In genomic region chr22:43080661-43081060, GRCh38 we compare ENCODE assay signal across 8 cellular contexts. TPM values are rescaled to one million over a fixed set of nuclear protein-coding genes. Genes with fewer than 3 reads are reported as not detected.
DNase-seq lines count a peak whose midpoint lies in the region; ATAC-seq and TF ChIP-seq lines count a peak whose summit lies in the region.
"Not testable (repeated sequence)": the region's sequence is repeated elsewhere in the genome, so short reads cannot be mapped to it uniquely, and the experiment has no call there.

No MANE protein-coding gene starts in this region.

- H3K4me3 Mint-ChIP-seq in Calu3 (ENCODE audit: low read depth, unreplicated experiment): not testable (repeated sequence)

- POLR2A ChIA-PET in HCT116 (lab: Charles Lee): not testable (repeated sequence)
- POLR2A ChIA-PET in RWPE1 (lab: Yijun Ruan, JAX; ENCODE audit: low non-redundant PET): interaction anchor here (0.6 kb wide), 1 partner anchor 214 kb away, joined by 3 read pairs; no protein-coding TSS in a partner anchor

- H3K4me1 Mint-ChIP-seq in Calu3 (ENCODE audit: low read depth, unreplicated experiment): peaks cover 22% of the 10 kb centered on the region

- TF ChIP-seq POLR2A in HCT116 (IDR thresholded peaks at IDR 0.05; ENCODE audit: borderline replicate concordance, extremely low read depth, insufficient read depth, insufficient read length): not testable (repeated sequence)
- TF ChIP-seq POLR2A in thyroid gland (IDR thresholded peaks at IDR 0.05): peak in 1 of 2 donors; percentile 22

- DNase-seq in Calu3 (peak; percentile 37), M059J (ENCODE audit: low read depth) (peak; percentile 72), RWPE1 (ENCODE audit: low spot score) (peak; percentile 57), colonic mucosa (peak; percentile 51), kidney epithelial cell (ENCODE audit: low read depth) (peak; percentile 31), mucosa of gallbladder (ENCODE audit: low spot score) (peak; percentile 25), thyroid gland (peak; percentile 71 to 74)
- not testable (repeated sequence) for DNase-seq in HCT116 (ENCODE audit: low read depth, low spot score)

- H3K9me3 Mint-ChIP-seq in Calu3 (ENCODE audit: low read depth, unreplicated experiment): not testable (repeated sequence)

- not testable (repeated sequence) for H3K9ac ChIP-seq in HCT116 (ENCODE audit: low read length); colonic mucosa (ENCODE audit: low read depth in 2 of 2, low read length in 2 of 2)

- 25 to 47% methylated on average over 2 of the region's 2 CpGs for WGBS in thyroid gland, 2 donors

- H4K20me1 ChIP-seq in HCT116 (ENCODE audit: insufficient read depth): not testable (repeated sequence)

- not testable (repeated sequence) for H3K27me3 Mint-ChIP-seq in Calu3 (ENCODE audit: unreplicated experiment)

- ATAC-seq in HCT116: peak; percentile 49

- not testable (repeated sequence) for H3K9me2 ChIP-seq in HCT116 (ENCODE audit: insufficient read depth)

- BruUV-seq in Calu3 (replicated peaks; lab: Mats Ljungman, UMichigan); HCT116 (replicated peaks; lab: Mats Ljungman, UMichigan): not testable (repeated sequence)

- H2AFZ ChIP-seq in HCT116 (ENCODE audit: low read depth, low read length, poor library complexity, severe bottlenecking): not testable (repeated sequence)

- H3K27ac Mint-ChIP-seq in Calu3 (ENCODE audit: unreplicated experiment): peak overlapping the region; percentile 4

- TF ChIP-seq CTCF in Calu3 (IDR thresholded peaks at IDR 0.05; ENCODE audit: unreplicated experiment); HCT116 (IDR thresholded peaks at IDR 0.05 in 2 of 3, conservative IDR thresholded peaks at IDR 0.05 in 1 of 3; ENCODE audit: borderline replicate concordance in 1 of 3, insufficient read depth in 1 of 3, low read depth in 2 of 3, low read length in 2 of 3); RWPE1 (conservative IDR thresholded peaks at IDR 0.05; ENCODE audit: low read depth); colonic mucosa (IDR thresholded peaks at IDR 0.05); kidney epithelial cell (IDR thresholded peaks at IDR 0.05; ENCODE audit: insufficient read depth, low read length, poor library complexity, severe bottlenecking); thyroid gland (IDR thresholded peaks at IDR 0.05): not testable (repeated sequence)

- not testable (repeated sequence) for TF ChIP-seq RAD21 in HCT116 (IDR thresholded peaks at IDR 0.05; ENCODE audit: low read depth)

- H3K36me3 Mint-ChIP-seq in Calu3 (ENCODE audit: insufficient read depth, unreplicated experiment): not testable (repeated sequence)

- RAD21 ChIA-PET in HCT116 (lab: Charles Lee; ENCODE audit: low non-redundant PET in 1 of 2, low total read pairs in 2 of 2, uncharacterized antibody in 2 of 2, unreplicated experiment in 2 of 2): not testable (repeated sequence)

- H3K4me3 ChIP-seq in HCT116 (replicated peaks in 1 of 2; ENCODE audit: low read depth in 1 of 2, low read length in 2 of 2); colonic mucosa; kidney epithelial cell (ENCODE audit: low read depth, low read length); thyroid gland (replicated peaks in 1 of 3): not testable (repeated sequence)

- not testable (repeated sequence) for H3K27ac ChIP-seq in HCT116 (ENCODE audit: low read depth, low read length); RWPE1; colonic mucosa
- peak overlapping the region; percentile 43 to 64 (median 61) for H3K27ac ChIP-seq in thyroid gland

- H3K79me2 ChIP-seq in HCT116 (ENCODE audit: insufficient read depth, low read length): not testable (repeated sequence)

- CTCF ChIA-PET in Calu3 (lab: Charles Lee); HCT116 (lab: Charles Lee); RWPE1 (lab: Yijun Ruan, JAX): not testable (repeated sequence)

- peak overlapping the region; percentile 48 for H3K4me2 ChIP-seq in HCT116 (ENCODE audit: low read length)

- peaks cover 13 to 26% of the 10 kb centered on the region in 2 experiments for H3K4me1 ChIP-seq in HCT116 (ENCODE audit: control insufficient read depth in 1 of 2, insufficient read depth in 2 of 2, low read length in 2 of 2)
- H3K4me1 ChIP-seq in colonic mucosa: not testable (repeated sequence)
- H3K4me1 ChIP-seq in thyroid gland: peaks cover 11 to 12% of the 10 kb centered on the region in 2 donors

- H3K36me3 ChIP-seq in HCT116 (ENCODE audit: control insufficient read depth in 1 of 2, insufficient read depth in 2 of 2, low read length in 2 of 2); colonic mucosa; kidney epithelial cell (ENCODE audit: control insufficient read depth, insufficient read depth, low read length); thyroid gland: not testable (repeated sequence)

- intact Hi-C loops in Calu3 (cut with micrococcal nuclease; ENCODE audit: unreplicated experiment); HCT116 (cut with micrococcal nuclease); colonic mucosa (cut with DNase I); thyroid gland (cut with DNase I): not testable (repeated sequence)

- not testable (repeated sequence) for H3K9me3 ChIP-seq in HCT116 (ENCODE audit: control insufficient read depth in 1 of 2, insufficient read depth in 1 of 2, low read depth in 1 of 2, low read length in 2 of 2); colonic mucosa; thyroid gland

- H3K27me3 ChIP-seq in HCT116 (ENCODE audit: insufficient read depth, low read length); colonic mucosa; kidney epithelial cell (ENCODE audit: control insufficient read depth, insufficient read depth, low read length); thyroid gland: not testable (repeated sequence)

RNA-seq across cellular contexts. Expression of gene TTLL1, which starts 8.5 kb away (rescaled TPM):
- 2.6 and 3.3 TPM in 2 replicates for total RNA-seq in Calu3 (2022)
- 4.3 TPM for total RNA-seq in HCT116 (2021; ENCODE audit: unreplicated experiment)
- polyA plus RNA-seq in HCT116 (2012): 6.8 and 7.4 TPM in 2 replicates
- total RNA-seq in M059J (2014; rRNA removed; shearing (Covaris generic)): 2.1 and 6.2 TPM in 2 replicates
- total RNA-seq in colonic mucosa: 1 to 10 TPM; 1.9 to 3.3 TPM
- total RNA-seq in kidney epithelial cell: 13.2 and 14.8 TPM in 2 replicates
- 5.9 TPM for total RNA-seq in mucosa of gallbladder
- 10 to 100 TPM in 1 of 4 donors, 1 to 10 TPM in 3; 4.4 to 11.4 (median 5.8) TPM for total RNA-seq in thyroid gland

RNA-seq across cellular contexts. Expression of gene BIK, which starts 29.9 kb away (rescaled TPM):
- total RNA-seq in Calu3 (2022): 37.9 and 43.1 TPM in 2 replicates
- total RNA-seq in HCT116 (2021; ENCODE audit: unreplicated experiment): 31.0 TPM
- 30.0 and 30.2 TPM in 2 replicates for polyA plus RNA-seq in HCT116 (2012)
- 0.86 and 1.1 TPM in 2 replicates for total RNA-seq in M059J (2014; rRNA removed; shearing (Covaris generic))
- 10 to 100 TPM; 29.5 to 31.4 TPM for total RNA-seq in colonic mucosa
- total RNA-seq in kidney epithelial cell: 28.5 and 31.3 TPM in 2 replicates
- total RNA-seq in mucosa of gallbladder: 19.0 TPM
- total RNA-seq in thyroid gland: 10 to 100 TPM in 1 of 4 donors, 1 to 10 TPM in 3; 4.1 to 12.1 (median 5.7) TPM
